ENCODE assay signal across 8 cellular contexts in genomic region chr16:89217388-89218191, GRCh38. TPM values are rescaled to one million over a fixed set of nuclear protein-coding genes. Genes with fewer than 3 reads are reported as not detected.
A peak's percentile ranks its signal among the peaks of the same experiment; 100 is the strongest.
DNase-seq lines count a peak whose midpoint lies in the region; ATAC-seq and TF ChIP-seq lines count a peak whose summit lies in the region.

Gene ZNF778, plus strand, starts transcription at chr16:89217703. Its CDS starts 3,425 bp downstream, at chr16:89221128.

- DNase-seq in CD4-positive, alpha-beta memory T cell: peak; percentile 83 to 87 (median 85)
- peak; percentile 86 for DNase-seq in OCI-LY7 (ENCODE audit: low spot score)
- DNase-seq in activated T-cell treated with anti-CD3 and anti-CD28 coated beads, Interleukin-2, amount 50 U/mL, for 1 hour: peak; percentile 82
- DNase-seq in erythroblast (lab: John Stamatoyannopoulos, UW): peak; percentile 92 to 94
- DNase-seq in stimulated activated CD8-positive, alpha-beta memory T cell treated with anti-CD3 and anti-CD28 coated beads, Interleukin-4, amount 100 ng/mL, for 4 hours (ENCODE audit: low read depth in 2 of 2, low spot score in 1 of 2): peak; percentile 39 to 60

- peaks cover 13% of the 10 kb centered on the region for H3K36me3 ChIP-seq in CD4-positive, alpha-beta memory T cell (ENCODE audit: insufficient read depth, low read length)
- peaks cover 14% of the 10 kb centered on the region; the same call in 1 of the 2 replicates for H3K36me3 ChIP-seq in OCI-LY7 (ENCODE audit: insufficient read depth, low read length)
- H3K36me3 ChIP-seq in mucosa of stomach (ENCODE audit: control insufficient read depth, insufficient read depth, low read length): no peaks in the 10 kb centered on the region

- ATAC-seq in GM19372 (IDR thresholded peaks at IDR 0.05; ENCODE audit: low read depth, unreplicated experiment) (peak; percentile 94), HG03565 (IDR thresholded peaks at IDR 0.05; ENCODE audit: unreplicated experiment) (peak; percentile 71)

- H3K4me3 ChIP-seq in CD4-positive, alpha-beta memory T cell (ENCODE audit: low read length in 2 of 2): peak within 1 kb of the TSS; percentile 76 to 91
- H3K4me3 ChIP-seq in OCI-LY7 (ENCODE audit: low read depth, low read length, poor library complexity, severe bottlenecking) (peak within 1 kb of the TSS; percentile 99), mucosa of stomach (ENCODE audit: low read length) (peak within 1 kb of the TSS; percentile 68)

- no peaks in the 10 kb centered on the region; the same call in 1 of the 2 replicates for H4K20me1 ChIP-seq in OCI-LY7 (ENCODE audit: insufficient read depth, low read length)

- H3K9ac ChIP-seq in mucosa of stomach (ENCODE audit: low read length): peak within 1 kb of the TSS; percentile 98

- intact Hi-C loops in CD4-positive, alpha-beta memory T cell (cut with micrococcal nuclease): loop anchor here (1.0 kb wide), 5 partner anchors 24 to 647 kb away; partner anchors contain the start of genes TRAPPC2L and ZC3H18
- intact Hi-C loops in OCI-LY7 (cut with micrococcal nuclease; ENCODE audit: unreplicated experiment): loop anchor here (2.0 to 5.0 kb wide), 2 partner anchors 47 to 480 kb away; partner anchors contain the start of gene CDH15

- POLR2A ChIA-PET in CD4-positive, alpha-beta memory T cell (lab: Charles Lee; ENCODE audit: partially characterized antibody): interaction anchor here (0.7 to 3.0 kb wide), 18 partner anchors 23 to 681 kb away, joined by 3 to 29 read pairs (median 4); partner anchors contain the start of genes ACSF3, APRT, CDH15 and CDK10
- POLR2A ChIA-PET in OCI-LY7 (lab: Charles Lee): interaction anchor here (0.9 kb wide), 1 partner anchor 25 kb away, joined by 4 read pairs; no protein-coding TSS in a partner anchor

- H3K4me1 Mint-ChIP-seq in CD4-positive, alpha-beta memory T cell: peaks cover 10 to 37% (median 26%) of the 10 kb centered on the region in 4 donors

- peaks cover 0 to 2% (median 0%) of the 10 kb centered on the region in 8 donors for H3K9me3 Mint-ChIP-seq in CD4-positive, alpha-beta memory T cell

- no peak for TF ChIP-seq CTCF in OCI-LY7 (conservative IDR thresholded peaks at IDR 0.05; ENCODE audit: low read length)

- peak within 1 kb of the TSS; percentile 86 for H2AFZ ChIP-seq in OCI-LY7 (ENCODE audit: low read length)

- H3K4me1 ChIP-seq in CD4-positive, alpha-beta memory T cell (ENCODE audit: insufficient read depth, low read length): peaks cover 21% of the 10 kb centered on the region
- peaks cover 5% of the 10 kb centered on the region for H3K4me1 ChIP-seq in OCI-LY7 (ENCODE audit: insufficient read depth, low read length, poor library complexity, severe bottlenecking)
- H3K4me1 ChIP-seq in mucosa of stomach (ENCODE audit: control insufficient read depth, insufficient read depth, low read length): peaks cover 10% of the 10 kb centered on the region

- peak; percentile 78 for TF ChIP-seq POLR2A in erythroblast (IDR thresholded peaks at IDR 0.05; ENCODE audit: low read length)

- no peaks in the 10 kb centered on the region for H3K27me3 Mint-ChIP-seq in CD4-positive, alpha-beta memory T cell

- H3K36me3 Mint-ChIP-seq in CD4-positive, alpha-beta memory T cell: peaks cover 13 to 25% of the 10 kb centered on the region in 2 donors

- TSS peak; percentile 71 for BruUV-seq in OCI-LY7 (replicated peaks; lab: Mats Ljungman, UMichigan)

- no peaks in the 10 kb centered on the region for H3K9me2 ChIP-seq in OCI-LY7 (ENCODE audit: insufficient read depth, low read length)

- H3K27ac ChIP-seq in CD4-positive, alpha-beta memory T cell (ENCODE audit: low read depth, low read length): peak within 1 kb of the TSS; percentile 94
- H3K27ac ChIP-seq in OCI-LY7 (ENCODE audit: low read depth, low read length, poor library complexity, severe bottlenecking): peak within 1 kb of the TSS; percentile 63

- peak within 1 kb of the TSS; percentile 64 to 98 (median 92) for H3K27ac Mint-ChIP-seq in CD4-positive, alpha-beta memory T cell

- H3K4me3 Mint-ChIP-seq in CD4-positive, alpha-beta memory T cell: peak within 1 kb of the TSS; percentile 73 to 94 (median 92)

- H3K27me3 ChIP-seq in CD4-positive, alpha-beta memory T cell (ENCODE audit: insufficient read depth, low read length): no peaks in the 10 kb centered on the region
- no peaks in the 10 kb centered on the region for H3K27me3 ChIP-seq in mucosa of stomach (ENCODE audit: control insufficient read depth, insufficient read depth, low read length)

- CTCF ChIA-PET in CD4-positive, alpha-beta memory T cell (lab: Charles Lee; ENCODE audit: partially characterized antibody): interaction anchor here (0.7 to 2.9 kb wide), 8 partner anchors 23 to 483 kb away, joined by 3 to 13 read pairs (median 4); partner anchors contain the start of gene APRT
- CTCF ChIA-PET in OCI-LY7 (lab: Charles Lee; ENCODE audit: unreplicated experiment): no interaction called here

- peaks cover 11% of the 10 kb centered on the region; the same call in 1 of the 2 replicates for H3K79me2 ChIP-seq in OCI-LY7 (ENCODE audit: insufficient read depth, low read depth, low read length)

- H3K4me2 ChIP-seq in OCI-LY7 (ENCODE audit: low read length): peak within 1 kb of the TSS; percentile 90

- H3K9me3 ChIP-seq in CD4-positive, alpha-beta memory T cell (ENCODE audit: control insufficient read depth in 1 of 2, low read length in 2 of 2): no peaks in the 10 kb centered on the region
- H3K9me3 ChIP-seq in OCI-LY7 (ENCODE audit: low read length) (no peaks in the 10 kb centered on the region), mucosa of stomach (ENCODE audit: control insufficient read depth, low read length) (no peaks in the 10 kb centered on the region)

RNA-seq across cellular contexts. Expression of gene ZNF778, which starts in this region (rescaled TPM):
- total RNA-seq in CD4-positive, alpha-beta memory T cell: 10 to 100 TPM; 13.1 to 15.9 TPM
- polyA plus RNA-seq in CD4-positive, alpha-beta memory T cell: 1 to 10 TPM; 1.0 to 4.4 TPM
- total RNA-seq in OCI-LY7 (2014; rRNA removed; shearing (Covaris generic)): 8.6 and 9.9 TPM in 2 replicates
- 8.2 and 9.4 TPM in 2 replicates for total RNA-seq in OCI-LY7 (2022)

Comparison
In these comparisons a context has a peak if more than half of its experiments do, and no peak if none do; other contexts are left out.
1. Peak in every context shown above with its lines: DNase-seq, ATAC-seq, H3K4me3 ChIP-seq and H3K27ac ChIP-seq.